In the genomic region with DNA sequence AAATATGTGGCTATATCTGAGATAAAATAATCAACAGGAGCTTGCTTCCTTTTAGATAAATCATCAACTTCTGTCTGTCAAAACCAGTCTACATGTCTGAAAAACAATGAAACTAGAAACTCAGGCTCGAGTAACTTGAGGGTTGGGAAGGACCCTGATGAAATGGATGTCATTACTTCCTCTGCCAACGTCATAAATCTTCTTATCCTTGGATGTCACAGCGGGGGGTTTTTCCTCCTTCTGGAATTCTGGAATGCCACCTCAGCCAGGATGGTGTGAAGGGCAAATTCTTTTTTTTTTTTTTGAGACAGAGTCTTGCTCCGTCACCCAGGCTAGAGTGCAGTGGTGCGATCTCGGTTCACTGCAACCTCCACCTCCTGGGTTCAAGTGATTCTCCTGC, we compare ENCODE assay signal across 1 cellular context.
TF ChIP-seq lines count a peak whose summit lies in the region.

No MANE protein-coding gene starts in this region.

TF ChIP-seq in A549, 52 proteins besides CTCF, POLR2A, EP300 and RAD21:
- TF ChIP-seq FOXS1 (CRISPR knock-in tag; IDR thresholded peaks at IDR 0.05) (peak; percentile 33; the same call in 1 of the 2 replicates), FOSB (CRISPR knock-in tag; IDR thresholded peaks at IDR 0.05) (no peak), JUNB (IDR thresholded peaks at IDR 0.05) (0 out of 2 replicates have a peak, but pooled peaks have one; percentile 12), HOXB5 (CRISPR knock-in tag; IDR thresholded peaks at IDR 0.05) (peak; percentile 34; the same call in 1 of the 2 replicates), GATA3 (IDR thresholded peaks at IDR 0.05; ENCODE audit: borderline replicate concordance) (peak; percentile 83; the same call in 1 of the 2 replicates), MAFK (IDR thresholded peaks at IDR 0.05; ENCODE audit: partially characterized antibody) (peak; percentile 7), FOSL2 (IDR thresholded peaks at IDR 0.05) (no peak), FOSL2 (CRISPR knock-in tag; IDR thresholded peaks at IDR 0.05) (0 out of 2 replicates have a peak, but pooled peaks have one; percentile 7)
- TF ChIP-seq, protein P1, sequence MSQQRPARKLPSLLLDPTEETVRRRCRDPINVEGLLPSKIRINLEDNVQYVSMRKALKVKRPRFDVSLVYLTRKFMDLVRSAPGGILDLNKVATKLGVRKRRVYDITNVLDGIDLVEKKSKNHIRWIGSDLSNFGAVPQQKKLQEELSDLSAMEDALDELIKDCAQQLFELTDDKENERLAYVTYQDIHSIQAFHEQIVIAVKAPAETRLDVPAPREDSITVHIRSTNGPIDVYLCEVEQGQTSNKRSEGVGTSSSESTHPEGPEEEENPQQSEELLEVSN (IDR thresholded peaks at IDR 0.05; ENCODE audit: borderline replicate concordance, low read depth): no peak
- TF ChIP-seq, protein P2, sequence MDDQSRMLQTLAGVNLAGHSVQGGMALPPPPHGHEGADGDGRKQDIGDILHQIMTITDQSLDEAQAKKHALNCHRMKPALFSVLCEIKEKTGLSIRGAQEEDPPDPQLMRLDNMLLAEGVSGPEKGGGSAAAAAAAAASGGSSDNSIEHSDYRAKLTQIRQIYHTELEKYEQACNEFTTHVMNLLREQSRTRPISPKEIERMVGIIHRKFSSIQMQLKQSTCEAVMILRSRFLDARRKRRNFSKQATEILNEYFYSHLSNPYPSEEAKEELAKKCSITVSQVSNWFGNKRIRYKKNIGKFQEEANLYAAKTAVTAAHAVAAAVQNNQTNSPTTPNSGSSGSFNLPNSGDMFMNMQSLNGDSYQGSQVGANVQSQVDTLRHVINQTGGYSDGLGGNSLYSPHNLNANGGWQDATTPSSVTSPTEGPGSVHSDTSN (IDR thresholded peaks at IDR 0.05): 0 out of 2 replicates have a peak, but pooled peaks have one; percentile 55
- TF ChIP-seq, protein P3, sequence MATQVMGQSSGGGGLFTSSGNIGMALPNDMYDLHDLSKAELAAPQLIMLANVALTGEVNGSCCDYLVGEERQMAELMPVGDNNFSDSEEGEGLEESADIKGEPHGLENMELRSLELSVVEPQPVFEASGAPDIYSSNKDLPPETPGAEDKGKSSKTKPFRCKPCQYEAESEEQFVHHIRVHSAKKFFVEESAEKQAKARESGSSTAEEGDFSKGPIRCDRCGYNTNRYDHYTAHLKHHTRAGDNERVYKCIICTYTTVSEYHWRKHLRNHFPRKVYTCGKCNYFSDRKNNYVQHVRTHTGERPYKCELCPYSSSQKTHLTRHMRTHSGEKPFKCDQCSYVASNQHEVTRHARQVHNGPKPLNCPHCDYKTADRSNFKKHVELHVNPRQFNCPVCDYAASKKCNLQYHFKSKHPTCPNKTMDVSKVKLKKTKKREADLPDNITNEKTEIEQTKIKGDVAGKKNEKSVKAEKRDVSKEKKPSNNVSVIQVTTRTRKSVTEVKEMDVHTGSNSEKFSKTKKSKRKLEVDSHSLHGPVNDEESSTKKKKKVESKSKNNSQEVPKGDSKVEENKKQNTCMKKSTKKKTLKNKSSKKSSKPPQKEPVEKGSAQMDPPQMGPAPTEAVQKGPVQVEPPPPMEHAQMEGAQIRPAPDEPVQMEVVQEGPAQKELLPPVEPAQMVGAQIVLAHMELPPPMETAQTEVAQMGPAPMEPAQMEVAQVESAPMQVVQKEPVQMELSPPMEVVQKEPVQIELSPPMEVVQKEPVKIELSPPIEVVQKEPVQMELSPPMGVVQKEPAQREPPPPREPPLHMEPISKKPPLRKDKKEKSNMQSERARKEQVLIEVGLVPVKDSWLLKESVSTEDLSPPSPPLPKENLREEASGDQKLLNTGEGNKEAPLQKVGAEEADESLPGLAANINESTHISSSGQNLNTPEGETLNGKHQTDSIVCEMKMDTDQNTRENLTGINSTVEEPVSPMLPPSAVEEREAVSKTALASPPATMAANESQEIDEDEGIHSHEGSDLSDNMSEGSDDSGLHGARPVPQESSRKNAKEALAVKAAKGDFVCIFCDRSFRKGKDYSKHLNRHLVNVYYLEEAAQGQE (IDR thresholded peaks at IDR 0.05): no peak
